8 cellular contexts compared by ENCODE assay signal in genomic region chr1:15703562-15703961, GRCh38. TPM values are rescaled to one million over a fixed set of nuclear protein-coding genes. Genes with fewer than 3 reads are reported as not detected.
DNase-seq lines count a peak whose midpoint lies in the region; ATAC-seq and TF ChIP-seq lines count a peak whose summit lies in the region.

No MANE protein-coding gene starts in this region.

- POLR2A ChIA-PET in HEK293T (lab: Yijun Ruan, JAX): no interaction called here

- peak overlapping the region; percentile 37 for H3K4me3 ChIP-seq in coronary artery

- ATAC-seq in left lobe of liver: peak; percentile 80

- no peak for TF ChIP-seq CTCF in coronary artery (IDR thresholded peaks at IDR 0.05)

- peak; percentile 70 for DNase-seq in HK-2 (ENCODE audit: unreplicated experiment)
- peak; percentile 92 for DNase-seq in coronary artery (ENCODE audit: low spot score)
- DNase-seq in left lobe of liver (ENCODE audit: low spot score): no peak
- peak; percentile 98 for DNase-seq in stromal cell of bone marrow (ENCODE audit: low read depth)
- no peak for DNase-seq in HEK293T (ENCODE audit: extremely low spot score)
- DNase-seq in central memory CD4-positive, alpha-beta T cell: no peak
- no peak for DNase-seq in SHP77 (lab: John Stamatoyannopoulos, UW)
- no peak for DNase-seq in activated CD4-positive, alpha-beta T cell treated with anti-CD3 and anti-CD28 coated beads, Interleukin-2, amount 50 U/mL, for 1 hour

- peak overlapping the region; percentile 86 to 90 for H3K27ac ChIP-seq in coronary artery

- CTCF ChIA-PET in HEK293T (lab: Yijun Ruan, JAX): no interaction called here

TF ChIP-seq in HEK293T, 16 proteins besides CTCF, POLR2A, EP300 and RAD21:
- TF ChIP-seq NFRKB (IDR thresholded peaks at IDR 0.05) (no peak), TARDBP (IDR thresholded peaks at IDR 0.05) (no peak), FOXA1 (IDR thresholded peaks at IDR 0.05) (no peak), L3MBTL2 (conservative IDR thresholded peaks at IDR 0.05) (no peak), FOXK2 (IDR thresholded peaks at IDR 0.05) (no peak), ZNF384 (IDR thresholded peaks at IDR 0.05) (no peak), FOXM1 (IDR thresholded peaks at IDR 0.05; ENCODE audit: borderline replicate concordance) (no peak), LEF1 (IDR thresholded peaks at IDR 0.05; ENCODE audit: borderline replicate concordance) (no peak), ELF4 (IDR thresholded peaks at IDR 0.05) (no peak), ARNT (IDR thresholded peaks at IDR 0.05) (no peak), HDGF (IDR thresholded peaks at IDR 0.05; ENCODE audit: borderline replicate concordance) (no peak), SUZ12 (IDR thresholded peaks at IDR 0.05) (no peak), SP1 (IDR thresholded peaks at IDR 0.05) (no peak), BHLHE40 (IDR thresholded peaks at IDR 0.05; ENCODE audit: borderline replicate concordance) (no peak), CTBP1 (IDR thresholded peaks at IDR 0.05; ENCODE audit: borderline replicate concordance) (no peak)
- TF ChIP-seq, protein P1, sequence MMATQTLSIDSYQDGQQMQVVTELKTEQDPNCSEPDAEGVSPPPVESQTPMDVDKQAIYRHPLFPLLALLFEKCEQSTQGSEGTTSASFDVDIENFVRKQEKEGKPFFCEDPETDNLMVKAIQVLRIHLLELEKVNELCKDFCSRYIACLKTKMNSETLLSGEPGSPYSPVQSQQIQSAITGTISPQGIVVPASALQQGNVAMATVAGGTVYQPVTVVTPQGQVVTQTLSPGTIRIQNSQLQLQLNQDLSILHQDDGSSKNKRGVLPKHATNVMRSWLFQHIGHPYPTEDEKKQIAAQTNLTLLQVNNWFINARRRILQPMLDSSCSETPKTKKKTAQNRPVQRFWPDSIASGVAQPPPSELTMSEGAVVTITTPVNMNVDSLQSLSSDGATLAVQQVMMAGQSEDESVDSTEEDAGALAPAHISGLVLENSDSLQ (IDR thresholded peaks at IDR 0.05): no peak
TF ChIP-seq in HEK293T: peak in this region for 0.

RNA-seq across cellular contexts. Expression of gene PLEKHM2, which starts 19.4 kb away (rescaled TPM):
- 22.0 TPM for total RNA-seq in left lobe of liver

RNA-seq across cellular contexts. Expression of gene SLC25A34, which starts 32.5 kb away (rescaled TPM):
- total RNA-seq in left lobe of liver: 12.3 TPM

RNA-seq across cellular contexts. Expression of gene TMEM82, which starts 38.7 kb away (rescaled TPM):
- 33.0 TPM for total RNA-seq in left lobe of liver

RNA-seq across cellular contexts. Expression of gene FBLIM1, which starts 55.0 kb away (rescaled TPM):
- 6.2 TPM for total RNA-seq in left lobe of liver

Comparison
In these comparisons a context has a peak if more than half of its experiments do, and no peak if none do; other contexts are left out.
1. DNase-seq: peak in HK-2 (single experiment), coronary artery (single experiment) and stromal cell of bone marrow (single experiment); none in left lobe of liver (single experiment), HEK293T (single experiment), central memory CD4-positive, alpha-beta T cell (single experiment), SHP77 (0 of 2) and activated CD4-positive, alpha-beta T cell treated with anti-CD3 and anti-CD28 coated beads, Interleukin-2, amount 50 U/mL, for 1 hour (single experiment).